ENCODE assay signal across 10 cellular contexts in the genomic region with DNA sequence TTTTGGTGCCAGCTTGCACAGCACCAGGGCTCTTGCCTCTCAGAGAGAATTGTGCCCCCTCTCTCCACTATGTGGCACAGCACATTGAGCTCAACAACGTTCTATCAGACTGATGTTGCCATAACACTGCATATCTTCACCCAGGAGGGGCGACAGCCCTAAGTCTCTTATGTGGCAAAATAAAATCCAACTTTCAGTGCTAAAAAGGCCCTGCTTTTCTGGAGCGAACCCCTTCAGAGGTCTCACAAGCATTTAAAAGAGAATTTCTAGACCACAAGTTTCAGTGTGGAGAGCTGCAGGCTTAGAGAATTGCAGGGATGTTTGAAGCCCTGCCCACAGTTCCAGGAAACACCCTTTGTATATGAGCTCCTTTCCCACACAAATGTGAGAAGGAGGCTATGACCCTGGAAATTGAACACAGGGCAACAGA.
A peak's percentile ranks its signal among the peaks of the same experiment; 100 is the strongest.
DNase-seq lines count a peak whose midpoint lies in the region; ATAC-seq, FAIRE-seq and TF ChIP-seq lines count a peak whose summit lies in the region.
"Had no signal": no experiment of that assay in that cellular context is flagged by ENCODE, and none has a peak within 500 bp of the region (broad histone marks: within the 10 kb centered on the region; RNA-seq: fewer than 3 reads in every experiment).

No MANE protein-coding gene starts in this region.

- CTCF ChIA-PET in naive thymus-derived CD4-positive, alpha-beta T cell (lab: Charles Lee) = interaction anchor here (0.8 to 1.2 kb wide), 2 partner anchors 87 to 196 kb away, joined by 3 to 4 read pairs; no protein-coding TSS in a partner anchor

- H3K27ac Mint-ChIP-seq in naive thymus-derived CD4-positive, alpha-beta T cell = peak overlapping the region; percentile 41 to 95 (median 88)
- H3K27ac Mint-ChIP-seq: nephron progenitor cell had no signal

- no peak overlapping the region for H3K4me3 ChIP-seq in astrocyte of the cerebellum (ENCODE audit: low read depth, low read length)
- H3K4me3 ChIP-seq in naive thymus-derived CD4-positive, alpha-beta T cell (ENCODE audit: low read length) = no peak overlapping the region
- H3K4me3 ChIP-seq in kidney (ENCODE audit: low read length in 2 of 2) = no peak overlapping the region

- peaks cover 51 to 85% (median 72%) of the 10 kb centered on the region in 7 donors for H3K4me1 Mint-ChIP-seq in naive thymus-derived CD4-positive, alpha-beta T cell

- peak; percentile 58 for DNase-seq in GF-D8 (lab: John Stamatoyannopoulos, UW)
- peak; percentile 24 to 26 for DNase-seq in Kasumi-1 (lab: John Stamatoyannopoulos, UW)
- no peak for DNase-seq in astrocyte of the cerebellum (ENCODE audit: low read depth)
- peak in 5 of 9 donors; percentile 27 to 70 (median 57) for DNase-seq in naive thymus-derived CD4-positive, alpha-beta T cell
- no peak for DNase-seq in A172 (ENCODE audit: low spot score)
- no peak for DNase-seq in kidney
- no peak for DNase-seq in cortex of kidney (lab: John Stamatoyannopoulos, UW)
- DNase-seq: nephron progenitor cell, PC-3 had no signal

- TF ChIP-seq CTCF in astrocyte of the cerebellum (IDR thresholded peaks at IDR 0.05; ENCODE audit: low read depth, low read length, missing control alignments) (peak; percentile 14), kidney (IDR thresholded peaks at IDR 0.05; ENCODE audit: borderline replicate concordance, extremely low read depth, insufficient read depth) (no peak)

- H3K4me3 Mint-ChIP-seq in naive thymus-derived CD4-positive, alpha-beta T cell = peak overlapping the region; percentile 3 to 75 (median 52)
- H3K4me3 Mint-ChIP-seq: nephron progenitor cell had no signal

- H3K27me3 Mint-ChIP-seq in naive thymus-derived CD4-positive, alpha-beta T cell = no peaks in the 10 kb centered on the region

- peaks cover 0 to 15% (median 2%) of the 10 kb centered on the region in 11 donors for H3K9me3 Mint-ChIP-seq in naive thymus-derived CD4-positive, alpha-beta T cell

- no peak for FAIRE-seq in kidney (lab: Jason Lieb, UNC)

- POLR2A ChIA-PET in naive thymus-derived CD4-positive, alpha-beta T cell (lab: Charles Lee) = interaction anchor here (0.9 kb wide), 1 partner anchor 16 kb away, joined by 3 read pairs; no protein-coding TSS in a partner anchor

- ATAC-seq in naive thymus-derived CD4-positive, alpha-beta T cell = peak; percentile 49
- ATAC-seq in GM19324 (IDR thresholded peaks at IDR 0.05; ENCODE audit: low FRiP score, unreplicated experiment) = no peak
- ATAC-seq: PC-3 had no signal

- H3K36me3 Mint-ChIP-seq in naive thymus-derived CD4-positive, alpha-beta T cell = peaks cover 0 to 23% (median 0%) of the 10 kb centered on the region in 5 donors

- H3K27ac ChIP-seq in naive thymus-derived CD4-positive, alpha-beta T cell (ENCODE audit: low read depth, low read length) = peak overlapping the region; percentile 60
- no peak overlapping the region for H3K27ac ChIP-seq in kidney (ENCODE audit: low read depth in 2 of 2, low read length in 2 of 2)

- no peak overlapping the region for H3K9ac ChIP-seq in kidney (ENCODE audit: low read length in 2 of 2)

- H3K36me3 ChIP-seq in naive thymus-derived CD4-positive, alpha-beta T cell (ENCODE audit: control insufficient read depth in 2 of 3, insufficient read depth in 3 of 3, low read length in 3 of 3) = no peaks in the 10 kb centered on the region
- H3K36me3 ChIP-seq in kidney (ENCODE audit: control insufficient read depth in 1 of 2, insufficient read depth in 2 of 2, low read length in 2 of 2) = no peaks in the 10 kb centered on the region

- peaks cover 0 to 43% of the 10 kb centered on the region in 2 donors for H3K4me1 ChIP-seq in naive thymus-derived CD4-positive, alpha-beta T cell (ENCODE audit: control insufficient read depth in 2 of 2, insufficient read depth in 2 of 2, low read length in 2 of 2)
- peaks cover 0 to 7% of the 10 kb centered on the region in 2 donors for H3K4me1 ChIP-seq in kidney (ENCODE audit: control insufficient read depth in 1 of 2, insufficient read depth in 1 of 2, low read depth in 1 of 2, low read length in 2 of 2)

- no peaks in the 10 kb centered on the region for H3K9me3 ChIP-seq in naive thymus-derived CD4-positive, alpha-beta T cell (ENCODE audit: control insufficient read depth in 2 of 3, low read length in 3 of 3)
- no peaks in the 10 kb centered on the region for H3K9me3 ChIP-seq in kidney (ENCODE audit: control insufficient read depth in 1 of 2, low read length in 2 of 2)

- intact Hi-C loops in naive thymus-derived CD4-positive, alpha-beta T cell (cut with micrococcal nuclease) = loop anchor here (1.0 to 5.0 kb wide), 6 partner anchors 32 to 290 kb away; partner anchors contain the start of gene ADAM10 (in 1 of the 2)
- intact Hi-C loops in kidney (cut with DNase I) = no loop called here

- H3K27me3 ChIP-seq in naive thymus-derived CD4-positive, alpha-beta T cell (ENCODE audit: control insufficient read depth in 2 of 2, insufficient read depth in 2 of 2, low read length in 2 of 2) = no peaks in the 10 kb centered on the region

- in situ Hi-C loops in astrocyte of the cerebellum (cut with HindIII; ENCODE audit: low sequenced_read_pairs) = no loop called here

Comparison
In these comparisons a context has a peak if more than half of its experiments do, and no peak if none do; other contexts are left out.
1. DNase-seq: peak in GF-D8 (single experiment), Kasumi-1 (2 of 2) and naive thymus-derived CD4-positive, alpha-beta T cell (5 of 9); none in astrocyte of the cerebellum (single experiment), A172 (single experiment), kidney (single experiment) and cortex of kidney (single experiment).